In the genomic region with DNA sequence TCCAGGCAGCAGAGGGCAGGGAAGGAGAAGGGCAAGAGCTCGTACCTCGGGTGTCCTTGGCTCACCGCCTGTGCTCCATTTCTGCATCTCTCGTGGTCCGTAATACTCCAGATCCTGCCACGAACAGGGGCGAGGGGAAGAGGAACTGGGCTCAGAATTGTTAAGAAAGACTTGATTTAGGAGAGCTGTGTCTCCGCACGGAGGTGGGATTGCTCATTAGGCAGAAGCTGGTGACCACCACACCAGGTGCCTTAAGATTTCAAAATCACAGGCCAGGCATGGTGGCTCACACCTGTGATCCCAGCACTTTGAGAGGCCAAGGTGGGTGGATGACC, we compare ENCODE assay signal across 22 cellular contexts. TPM values are rescaled to one million over a fixed set of nuclear protein-coding genes. Genes with fewer than 3 reads are reported as not detected.
DNase-seq lines count a peak whose midpoint lies in the region; ATAC-seq and TF ChIP-seq lines count a peak whose summit lies in the region.
"Had no signal": no experiment of that assay in that cellular context is flagged by ENCODE, and none has a peak within 500 bp of the region (broad histone marks: within the 10 kb centered on the region; RNA-seq: fewer than 3 reads in every experiment).

No MANE protein-coding gene starts in this region.

- peak; percentile 3 for ATAC-seq in activated CD8-positive, alpha-beta T cell treated with anti-CD3 and anti-CD28 coated beads, Interleukin-2, amount 10 ng/mL, durations not matched to agents 7 days and 5 days
- no peak for ATAC-seq in PC-3
- no peak for ATAC-seq in HG03025 (IDR thresholded peaks at IDR 0.05; ENCODE audit: low FRiP score, unreplicated experiment)
- ATAC-seq: A549, heart right ventricle had no signal

- H2AFZ ChIP-seq in neural progenitor cell (replicated peaks) (no peak overlapping the region), PC-3 (ENCODE audit: low read length) (no peak overlapping the region)

- H3K27me3 ChIP-seq in Caco-2 (replicated peaks; ENCODE audit: control insufficient read depth, insufficient read depth, low read length) (no peaks in the 10 kb centered on the region), neural progenitor cell (no peaks in the 10 kb centered on the region), PC-3 (ENCODE audit: low read length) (no peaks in the 10 kb centered on the region)
- H3K27me3 ChIP-seq: ascending aorta, BE2C, heart right ventricle had no signal

- H3K9ac ChIP-seq in neural progenitor cell (no peak overlapping the region), PC-3 (ENCODE audit: low read length) (no peak overlapping the region)
- H3K9ac ChIP-seq: KMS-11 had no signal

- H3K9me3 ChIP-seq in Caco-2 (no peaks in the 10 kb centered on the region), neural progenitor cell (ENCODE audit: low read depth) (no peaks in the 10 kb centered on the region), PC-3 (ENCODE audit: low read length) (no peaks in the 10 kb centered on the region)
- H3K9me3 ChIP-seq: A549, ascending aorta, BE2C, heart right ventricle had no signal

- H3K27ac Mint-ChIP-seq in activated CD4-positive, alpha-beta T cell treated with anti-CD3 and anti-CD28 coated beads, Interleukin-2, amount 10 ng/mL, durations not matched to agents 7 days and 5 days: peak overlapping the region; percentile 65
- peak overlapping the region; percentile 48 for H3K27ac Mint-ChIP-seq in Caco-2 (ENCODE audit: unreplicated experiment)
- peak overlapping the region; percentile 93 for H3K27ac Mint-ChIP-seq in activated CD8-positive, alpha-beta T cell treated with anti-CD3 and anti-CD28 coated beads, Interleukin-2, amount 10 ng/mL, durations not matched to agents 7 days and 5 days
- H3K27ac Mint-ChIP-seq in neural progenitor cell: peak overlapping the region; percentile 42

- no peak overlapping the region for H3K4me2 ChIP-seq in neural progenitor cell
- H3K4me2 ChIP-seq in PC-3 (ENCODE audit: low read length): no peak overlapping the region
- H3K4me2 ChIP-seq: A549, KMS-11, smooth muscle cell had no signal

- peaks cover 16% of the 10 kb centered on the region for H3K4me1 Mint-ChIP-seq in activated CD4-positive, alpha-beta T cell treated with anti-CD3 and anti-CD28 coated beads, Interleukin-2, amount 10 ng/mL, durations not matched to agents 7 days and 5 days
- H3K4me1 Mint-ChIP-seq in Caco-2 (ENCODE audit: low read depth, unreplicated experiment): peaks cover 35% of the 10 kb centered on the region
- H3K4me1 Mint-ChIP-seq in activated CD8-positive, alpha-beta T cell treated with anti-CD3 and anti-CD28 coated beads, Interleukin-2, amount 10 ng/mL, durations not matched to agents 7 days and 5 days (ENCODE audit: low read depth): peaks cover 76% of the 10 kb centered on the region
- peaks cover 16% of the 10 kb centered on the region for H3K4me1 Mint-ChIP-seq in neural progenitor cell

- H3F3A ChIP-seq in neural progenitor cell (ENCODE audit: low read depth) (no peaks in the 10 kb centered on the region), PC-3 (ENCODE audit: low read length, unreplicated experiment) (no peaks in the 10 kb centered on the region)

- H3K36me3 ChIP-seq in Caco-2 (ENCODE audit: control insufficient read depth, insufficient read depth, low read length) (no peaks in the 10 kb centered on the region), neural progenitor cell (no peaks in the 10 kb centered on the region), PC-3 (ENCODE audit: low read depth, low read length) (no peaks in the 10 kb centered on the region)
- H3K36me3 ChIP-seq: BE2C, heart right ventricle had no signal

- H3K4me3 ChIP-seq in Caco-2 (ENCODE audit: low read depth, low read length) (no peak overlapping the region), neural progenitor cell (no peak overlapping the region), PC-3 (ENCODE audit: low read length) (no peak overlapping the region)
- H3K4me3 ChIP-seq: A549, ascending aorta, heart right ventricle, smooth muscle cell had no signal

- H3K4me3 Mint-ChIP-seq in activated CD4-positive, alpha-beta T cell treated with anti-CD3 and anti-CD28 coated beads, Interleukin-2, amount 10 ng/mL, durations not matched to agents 7 days and 5 days: no peak overlapping the region
- H3K4me3 Mint-ChIP-seq in Caco-2 (ENCODE audit: unreplicated experiment) (no peak overlapping the region), neural progenitor cell (no peak overlapping the region)
- H3K4me3 Mint-ChIP-seq in activated CD8-positive, alpha-beta T cell treated with anti-CD3 and anti-CD28 coated beads, Interleukin-2, amount 10 ng/mL, durations not matched to agents 7 days and 5 days: peak overlapping the region; percentile 63

- H3K4me1 ChIP-seq in Caco-2 (peaks cover 62% of the 10 kb centered on the region), neural progenitor cell (no peaks in the 10 kb centered on the region), PC-3 (ENCODE audit: insufficient read depth, low read length) (no peaks in the 10 kb centered on the region)
- H3K4me1 ChIP-seq: ascending aorta, BE2C, heart right ventricle had no signal

- H3K27ac ChIP-seq in neural progenitor cell (no peak overlapping the region), PC-3 (ENCODE audit: low read length) (no peak overlapping the region)
- H3K27ac ChIP-seq: ascending aorta, epithelial cell of prostate, heart right ventricle, KMS-11 had no signal

- H3K9me3 Mint-ChIP-seq in activated CD4-positive, alpha-beta T cell treated with anti-CD3 and anti-CD28 coated beads, Interleukin-2, amount 10 ng/mL, durations not matched to agents 7 days and 5 days: no peaks in the 10 kb centered on the region
- H3K9me3 Mint-ChIP-seq in Caco-2 (ENCODE audit: unreplicated experiment) (no peaks in the 10 kb centered on the region), neural progenitor cell (no peaks in the 10 kb centered on the region)
- peaks cover 6% of the 10 kb centered on the region for H3K9me3 Mint-ChIP-seq in activated CD8-positive, alpha-beta T cell treated with anti-CD3 and anti-CD28 coated beads, Interleukin-2, amount 10 ng/mL, durations not matched to agents 7 days and 5 days (ENCODE audit: insufficient read depth)
- H3K9me3 Mint-ChIP-seq: T-cell had no signal

- DNase-seq in activated CD4-positive, alpha-beta T cell treated with anti-CD3 and anti-CD28 coated beads, Interleukin-2, amount 10 ng/mL, durations not matched to agents 7 days and 5 days: no peak
- no peak for DNase-seq in activated CD4-positive, alpha-beta T cell treated with anti-CD3 and anti-CD28 coated beads for 4 hours
- no peak for DNase-seq in Caco-2
- DNase-seq in activated CD8-positive, alpha-beta T cell treated with anti-CD3 and anti-CD28 coated beads, Interleukin-2, amount 10 ng/mL, durations not matched to agents 7 days and 5 days: no peak
- no peak for DNase-seq in neural progenitor cell (ENCODE audit: low spot score)
- no peak for DNase-seq in PC-3
- no peak for DNase-seq in DMS114 treated with DMSO at 0.1 percent for 48 hours (lab: John Stamatoyannopoulos, UW; ENCODE audit: unreplicated experiment)
- DNase-seq: BE2C; central memory CD4-positive, alpha-beta T cell; HCEC 1CT; heart right ventricle; NCI-H187; NCI-H748 treated with DMSO at 0.1 percent for 48 hours; SHP77; stimulated activated CD4-positive, alpha-beta T cell treated with anti-CD3 and anti-CD28 coated beads, Interleukin-4, amount 100 ng/mL, for 1 hour had no signal

- H3K36me3 Mint-ChIP-seq in activated CD4-positive, alpha-beta T cell treated with anti-CD3 and anti-CD28 coated beads, Interleukin-2, amount 10 ng/mL, durations not matched to agents 7 days and 5 days (ENCODE audit: low read depth): no peaks in the 10 kb centered on the region
- peaks cover 11% of the 10 kb centered on the region for H3K36me3 Mint-ChIP-seq in Caco-2 (ENCODE audit: insufficient read depth, unreplicated experiment)
- H3K36me3 Mint-ChIP-seq in activated CD8-positive, alpha-beta T cell treated with anti-CD3 and anti-CD28 coated beads, Interleukin-2, amount 10 ng/mL, durations not matched to agents 7 days and 5 days (ENCODE audit: low read depth): peaks cover 39% of the 10 kb centered on the region
- peaks cover 4% of the 10 kb centered on the region for H3K36me3 Mint-ChIP-seq in neural progenitor cell
- H3K36me3 Mint-ChIP-seq: T-cell had no signal

- H3K79me2 ChIP-seq in neural progenitor cell (ENCODE audit: low read depth): no peaks in the 10 kb centered on the region
- H3K79me2 ChIP-seq in PC-3 (ENCODE audit: low read length): no peaks in the 10 kb centered on the region

- H3K9me2 ChIP-seq in PC-3 (replicated peaks; ENCODE audit: low read length): no peaks in the 10 kb centered on the region

- POLR2A ChIA-PET in activated CD4-positive, alpha-beta T cell treated with anti-CD3 and anti-CD28 coated beads, Interleukin-2, amount 10 ng/mL, durations not matched to agents 7 days and 5 days (lab: Charles Lee): no interaction called here
- POLR2A ChIA-PET in Caco-2 (lab: Charles Lee): no interaction called here
- POLR2A ChIA-PET in activated CD8-positive, alpha-beta T cell treated with anti-CD3 and anti-CD28 coated beads, Interleukin-2, amount 10 ng/mL, durations not matched to agents 7 days and 5 days (lab: Charles Lee): interaction anchor here (0.6 to 1.4 kb wide), 3 partner anchors 17 to 48 kb away, joined by 3 to 7 read pairs (median 3); a partner anchor contains a TSS
- POLR2A ChIA-PET in PC-3 (lab: Charles Lee; ENCODE audit: unreplicated experiment): interaction anchor here (0.6 kb wide), 1 partner anchor 12 kb away, joined by 3 read pairs; no protein-coding TSS in a partner anchor

- intact Hi-C loops in Caco-2 (cut with micrococcal nuclease; ENCODE audit: unreplicated experiment): no loop called here
- intact Hi-C loops in PC-3 (cut with micrococcal nuclease): no loop called here

- TF ChIP-seq CTCF in Caco-2 (IDR thresholded peaks at IDR 0.05; ENCODE audit: insufficient read depth in 1 of 2, low read depth in 1 of 2, low read length in 1 of 2, severe bottlenecking in 1 of 2, unreplicated experiment in 1 of 2) (no peak), neural progenitor cell (IDR thresholded peaks at IDR 0.05) (no peak), PC-3 (conservative IDR thresholded peaks at IDR 0.05; ENCODE audit: low read depth, low read length) (no peak)

- BruUV-seq in Caco-2 (replicated peaks; lab: Mats Ljungman, UMichigan): no TSS peak
- no TSS peak for BruUV-seq in PC-3 (replicated peaks; lab: Mats Ljungman, UMichigan)

- no peaks in the 10 kb centered on the region for H4K20me1 ChIP-seq in neural progenitor cell (ENCODE audit: low read depth)
- no peaks in the 10 kb centered on the region for H4K20me1 ChIP-seq in PC-3 (ENCODE audit: low read length)

- CTCF ChIA-PET in activated CD4-positive, alpha-beta T cell treated with anti-CD3 and anti-CD28 coated beads, Interleukin-2, amount 10 ng/mL, durations not matched to agents 7 days and 5 days (lab: Charles Lee): interaction anchor here (0.9 kb wide), 1 partner anchor 10 kb away, joined by 3 read pairs; no protein-coding TSS in a partner anchor
- CTCF ChIA-PET in Caco-2 (lab: Charles Lee): no interaction called here
- CTCF ChIA-PET in activated CD8-positive, alpha-beta T cell treated with anti-CD3 and anti-CD28 coated beads, Interleukin-2, amount 10 ng/mL, durations not matched to agents 7 days and 5 days (lab: Charles Lee): no interaction called here
- CTCF ChIA-PET in PC-3 (lab: Charles Lee): no interaction called here

- peaks cover 4% of the 10 kb centered on the region for H3K27me3 Mint-ChIP-seq in activated CD4-positive, alpha-beta T cell treated with anti-CD3 and anti-CD28 coated beads, Interleukin-2, amount 10 ng/mL, durations not matched to agents 7 days and 5 days
- H3K27me3 Mint-ChIP-seq in Caco-2 (ENCODE audit: insufficient read depth, unreplicated experiment): no peaks in the 10 kb centered on the region
- no peaks in the 10 kb centered on the region for H3K27me3 Mint-ChIP-seq in activated CD8-positive, alpha-beta T cell treated with anti-CD3 and anti-CD28 coated beads, Interleukin-2, amount 10 ng/mL, durations not matched to agents 7 days and 5 days (ENCODE audit: low read depth)
- peaks cover 8% of the 10 kb centered on the region for H3K27me3 Mint-ChIP-seq in neural progenitor cell (ENCODE audit: insufficient read depth, low read depth)
- H3K27me3 Mint-ChIP-seq: T-cell had no signal

RNA-seq across cellular contexts. Expression of a gene that starts 37.2 kb away (rescaled TPM):
- total RNA-seq in activated CD4-positive, alpha-beta T cell treated with anti-CD3 and anti-CD28 coated beads, Interleukin-2, amount 10 ng/mL, durations not matched to agents 7 days and 5 days: 10 to 100 TPM; 53.6 to 58.7 TPM
- 41.8 and 43.8 TPM in 2 replicates for total RNA-seq in Caco-2 (2022)
- 100 to 1,000 TPM; 166 to 171 TPM for total RNA-seq in activated CD8-positive, alpha-beta T cell treated with anti-CD3 and anti-CD28 coated beads, Interleukin-2, amount 10 ng/mL, durations not matched to agents 7 days and 5 days
- 14.1 and 19.4 TPM in 2 replicates for total RNA-seq in neural progenitor cell (ENCODE audit: low replicate concordance)
- total RNA-seq in PC-3 (2014; rRNA removed): 10.6 and 14.1 TPM in 2 replicates
- total RNA-seq: ascending aorta had no signal

Comparison
In these comparisons a context has a peak if more than half of its experiments do, and no peak if none do; other contexts are left out.
1. H3K27ac Mint-ChIP-seq: peak in every context shown above with its lines; median percentile 93 in activated CD8-positive, alpha-beta T cell treated with anti-CD3 and anti-CD28 coated beads, Interleukin-2, amount 10 ng/mL, durations not matched to agents 7 days and 5 days; 65 in activated CD4-positive, alpha-beta T cell treated with anti-CD3 and anti-CD28 coated beads, Interleukin-2, amount 10 ng/mL, durations not matched to agents 7 days and 5 days; 48 in Caco-2; 42 in neural progenitor cell.
2. POLR2A ChIA-PET loops: an anchor here in activated CD8-positive, alpha-beta T cell treated with anti-CD3 and anti-CD28 coated beads, Interleukin-2, amount 10 ng/mL, durations not matched to agents 7 days and 5 days (0.6 to 1.4 kb wide) and PC-3 (0.6 kb wide); none called in activated CD4-positive, alpha-beta T cell treated with anti-CD3 and anti-CD28 coated beads, Interleukin-2, amount 10 ng/mL, durations not matched to agents 7 days and 5 days and Caco-2.